ENCODE assay signal across 1 cellular context in the genomic region with DNA sequence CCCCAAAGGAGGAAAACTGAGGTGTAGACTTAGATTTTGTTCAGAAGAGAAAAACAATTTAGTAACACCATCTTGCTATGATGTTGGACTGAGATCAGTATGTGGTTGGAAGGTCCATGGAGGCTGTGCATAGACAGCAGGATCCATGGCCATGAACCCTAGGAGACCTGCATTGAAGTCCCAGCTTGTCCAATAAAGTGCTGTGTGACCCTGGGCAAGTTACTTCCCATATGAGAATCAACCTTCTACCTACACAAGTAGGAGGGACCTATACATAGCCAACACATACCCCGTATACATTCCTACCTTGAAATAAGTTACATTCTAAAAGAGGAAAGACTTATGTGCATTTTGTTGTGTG.
TF ChIP-seq lines count a peak whose summit lies in the region.

No MANE protein-coding gene starts in this region.

TF ChIP-seq in GM12878, 131 proteins besides CTCF, POLR2A, EP300 and RAD21 (continued from another document):
- TF ChIP-seq, protein P1, sequence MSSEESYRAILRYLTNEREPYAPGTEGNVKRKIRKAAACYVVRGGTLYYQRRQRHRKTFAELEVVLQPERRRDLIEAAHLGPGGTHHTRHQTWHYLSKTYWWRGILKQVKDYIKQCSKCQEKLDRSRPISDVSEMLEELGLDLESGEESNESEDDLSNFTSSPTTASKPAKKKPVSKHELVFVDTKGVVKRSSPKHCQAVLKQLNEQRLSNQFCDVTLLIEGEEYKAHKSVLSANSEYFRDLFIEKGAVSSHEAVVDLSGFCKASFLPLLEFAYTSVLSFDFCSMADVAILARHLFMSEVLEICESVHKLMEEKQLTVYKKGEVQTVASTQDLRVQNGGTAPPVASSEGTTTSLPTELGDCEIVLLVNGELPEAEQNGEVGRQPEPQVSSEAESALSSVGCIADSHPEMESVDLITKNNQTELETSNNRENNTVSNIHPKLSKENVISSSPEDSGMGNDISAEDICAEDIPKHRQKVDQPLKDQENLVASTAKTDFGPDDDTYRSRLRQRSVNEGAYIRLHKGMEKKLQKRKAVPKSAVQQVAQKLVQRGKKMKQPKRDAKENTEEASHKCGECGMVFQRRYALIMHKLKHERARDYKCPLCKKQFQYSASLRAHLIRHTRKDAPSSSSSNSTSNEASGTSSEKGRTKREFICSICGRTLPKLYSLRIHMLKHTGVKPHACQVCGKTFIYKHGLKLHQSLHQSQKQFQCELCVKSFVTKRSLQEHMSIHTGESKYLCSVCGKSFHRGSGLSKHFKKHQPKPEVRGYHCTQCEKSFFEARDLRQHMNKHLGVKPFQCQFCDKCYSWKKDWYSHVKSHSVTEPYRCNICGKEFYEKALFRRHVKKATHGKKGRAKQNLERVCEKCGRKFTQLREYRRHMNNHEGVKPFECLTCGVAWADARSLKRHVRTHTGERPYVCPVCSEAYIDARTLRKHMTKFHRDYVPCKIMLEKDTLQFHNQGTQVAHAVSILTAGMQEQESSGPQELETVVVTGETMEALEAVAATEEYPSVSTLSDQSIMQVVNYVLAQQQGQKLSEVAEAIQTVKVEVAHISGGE (CRISPR knock-in tag; IDR thresholded peaks at IDR 0.05), result no peak
- TF ChIP-seq KAT2A (conservative IDR thresholded peaks at IDR 0.05; ENCODE audit: control insufficient read depth, low read depth, low read length), result no peak
- TF ChIP-seq IKZF2 (IDR thresholded peaks at IDR 0.05), result no peak
- TF ChIP-seq ZZZ3 (IDR thresholded peaks at IDR 0.05; ENCODE audit: control insufficient read depth, insufficient read length, low read depth), result no peak
TF ChIP-seq in GM12878: peak in this region for 0.
